ENCODE assay signal across 8 cellular contexts in the genomic region with DNA sequence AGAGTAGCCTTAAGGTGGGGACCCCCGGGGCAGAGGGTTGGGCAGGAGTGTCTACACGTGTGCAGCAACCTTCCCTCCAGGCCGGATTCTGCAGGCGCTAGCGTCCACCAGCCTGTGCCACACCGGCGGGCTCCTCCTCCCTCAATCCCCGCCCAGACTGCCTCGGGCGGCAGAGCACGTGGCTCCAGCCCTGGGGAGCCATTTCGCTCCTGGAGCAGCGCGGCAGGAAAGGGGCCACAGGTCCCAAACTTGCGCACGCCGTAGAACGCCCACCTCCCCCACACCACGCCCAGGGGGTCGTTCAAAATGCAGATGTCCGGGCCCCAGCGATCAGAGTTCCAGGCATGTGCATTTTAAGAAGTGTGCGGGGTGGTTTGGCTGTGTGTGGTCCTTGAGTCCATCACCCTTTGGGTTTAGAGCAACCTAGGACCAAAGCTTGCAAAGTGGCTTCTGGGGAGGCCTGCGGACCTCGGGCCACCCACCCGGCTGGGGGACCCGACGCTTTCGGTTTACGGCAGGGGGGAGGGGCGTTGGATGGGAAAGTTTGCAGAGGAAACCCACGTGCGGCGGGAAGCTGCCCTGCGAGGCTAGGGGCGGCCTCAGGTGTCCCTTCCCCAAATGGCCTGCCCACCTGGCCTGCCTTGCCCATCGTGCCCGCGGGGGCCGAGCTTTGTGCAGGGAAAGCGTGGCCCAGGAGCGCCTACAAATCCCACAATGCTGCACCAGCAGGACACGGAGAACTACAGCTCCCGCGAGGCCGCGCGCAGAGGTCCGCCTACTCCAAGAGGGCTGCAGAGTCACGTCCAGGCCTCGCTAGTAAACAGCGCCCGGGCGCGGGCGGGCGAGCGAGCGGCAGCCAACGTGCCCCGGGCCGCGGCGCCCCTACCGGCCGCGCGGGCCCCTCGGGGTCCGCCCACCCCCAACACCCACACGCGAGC. TPM values are rescaled to one million over a fixed set of nuclear protein-coding genes. Genes with fewer than 3 reads are reported as not detected.
A peak's percentile ranks its signal among the peaks of the same experiment; 100 is the strongest.
DNase-seq lines count a peak whose midpoint lies in the region; ATAC-seq and TF ChIP-seq lines count a peak whose summit lies in the region.

No MANE protein-coding gene starts in this region.

- no peaks in the 10 kb centered on the region for H3K9me3 Mint-ChIP-seq in neural crest cell
- no peaks in the 10 kb centered on the region for H3K9me3 Mint-ChIP-seq in stimulated activated naive CD8-positive, alpha-beta T cell treated with anti-CD3 and anti-CD28 coated beads, Interleukin-15, amount 100 ng/mL, for 72 hours

- H3K79me2 ChIP-seq in GM23248 (ENCODE audit: insufficient read depth), result peaks cover 32% of the 10 kb centered on the region

- no peaks in the 10 kb centered on the region for H3F3A ChIP-seq in GM23248 (ENCODE audit: insufficient read depth)

- H3K4me1 ChIP-seq in GM23248 (ENCODE audit: insufficient read depth) (peaks cover 4% of the 10 kb centered on the region; the same call in 1 of the 2 replicates), RWPE2 (ENCODE audit: insufficient read depth, poor library complexity, severe bottlenecking) (no peaks in the 10 kb centered on the region)

- H3K36me3 Mint-ChIP-seq in neural crest cell (ENCODE audit: low read depth), result peaks cover 6% of the 10 kb centered on the region

- H3K27ac Mint-ChIP-seq in neural crest cell (ENCODE audit: unreplicated experiment), result peak overlapping the region; percentile 87
- peak overlapping the region; percentile 93 to 98 for H3K27ac Mint-ChIP-seq in stimulated activated naive CD8-positive, alpha-beta T cell treated with anti-CD3 and anti-CD28 coated beads, Interleukin-15, amount 100 ng/mL, for 72 hours

- H3K9me2 ChIP-seq in GM23248 (ENCODE audit: insufficient read depth), result no peaks in the 10 kb centered on the region

- H3K27me3 ChIP-seq in GM23248 (replicated peaks; ENCODE audit: insufficient read depth), result no peaks in the 10 kb centered on the region
- H3K27me3 ChIP-seq in RWPE2 (ENCODE audit: insufficient read depth, poor library complexity, severe bottlenecking), result no peaks in the 10 kb centered on the region

- no peaks in the 10 kb centered on the region for H3K36me3 ChIP-seq in GM23248 (ENCODE audit: low read depth)
- 0 out of 2 replicates have a peak, but pooled peaks cover 3% of the 10 kb centered on the region for H3K36me3 ChIP-seq in RWPE2 (ENCODE audit: low read depth)

- no peaks in the 10 kb centered on the region for H4K20me1 ChIP-seq in GM23248 (ENCODE audit: insufficient read depth)

- H3K9ac ChIP-seq in GM23248, result peak overlapping the region; percentile 87

- peaks cover 9% of the 10 kb centered on the region for H3K4me1 Mint-ChIP-seq in neural crest cell
- H3K4me1 Mint-ChIP-seq in stimulated activated naive CD8-positive, alpha-beta T cell treated with anti-CD3 and anti-CD28 coated beads, Interleukin-15, amount 100 ng/mL, for 72 hours, result peaks cover 24% of the 10 kb centered on the region

- H3K4me3 Mint-ChIP-seq in neural crest cell, result peak overlapping the region; percentile 90
- peak overlapping the region; percentile 91 to 93 for H3K4me3 Mint-ChIP-seq in stimulated activated naive CD8-positive, alpha-beta T cell treated with anti-CD3 and anti-CD28 coated beads, Interleukin-15, amount 100 ng/mL, for 72 hours

- H2AFZ ChIP-seq in GM23248, result peak overlapping the region; percentile 74

- H3K9me3 ChIP-seq in GM23248 (ENCODE audit: low read depth) (no peaks in the 10 kb centered on the region), RWPE2 (ENCODE audit: severe bottlenecking) (no peaks in the 10 kb centered on the region)

- TF ChIP-seq CTCF in RWPE2 (IDR thresholded peaks at IDR 0.05; ENCODE audit: poor library complexity, severe bottlenecking) (peak; percentile 42), neural crest cell (conservative IDR thresholded peaks at IDR 0.05) (no peak)

- WGBS in GM23248 (ENCODE audit: low coverage in 1 of 2, low lambda C conversion rate in 2 of 2, missing lambda C conversion rate in 2 of 2), 2 experiments, result 1% methylated on average over 44 to 45 of the region's 72 CpGs

- peak overlapping the region; percentile 77 for H3K27ac ChIP-seq in GM23248
- peak overlapping the region; percentile 80 for H3K27ac ChIP-seq in RWPE2 (ENCODE audit: poor library complexity, severe bottlenecking)

- peak overlapping the region; percentile 80 for H3K4me3 ChIP-seq in GM23248
- H3K4me3 ChIP-seq in RWPE2 (ENCODE audit: severe bottlenecking), result peak overlapping the region; percentile 59

- in situ Hi-C loops in GM23248 (cut with MboI), result no loop called here

- H3K27me3 Mint-ChIP-seq in neural crest cell (ENCODE audit: low read depth), result peaks cover 5% of the 10 kb centered on the region
- H3K27me3 Mint-ChIP-seq in stimulated activated naive CD8-positive, alpha-beta T cell treated with anti-CD3 and anti-CD28 coated beads, Interleukin-15, amount 100 ng/mL, for 72 hours, result no peaks in the 10 kb centered on the region

- H3K4me2 ChIP-seq in GM23248 (ENCODE audit: unreplicated experiment), result peak overlapping the region; percentile 91

- DNase-seq in DMS79 (lab: John Stamatoyannopoulos, UW), result peak; percentile 79
- DNase-seq in GM23248, result peak; percentile 97
- DNase-seq in LHCN-M2 (ENCODE audit: low read depth), result peak; percentile 91
- peak; percentile 96 for DNase-seq in RWPE2 (ENCODE audit: low spot score)
- DNase-seq in activated effector memory CD4-positive, alpha-beta T cell treated with Interleukin-2 at 50 U/mL for 16 hours, result peak; percentile 82
- peak; percentile 83 for DNase-seq in fibroblast of the conjunctiva (ENCODE audit: low read depth)
- DNase-seq in neural crest cell (ENCODE audit: low read depth, low spot score), result peak; percentile 85
- peak; percentile 85 to 90 for DNase-seq in stimulated activated naive CD8-positive, alpha-beta T cell treated with anti-CD3 and anti-CD28 coated beads, Interleukin-15, amount 100 ng/mL, for 72 hours

- peak; percentile 80 for ATAC-seq in RWPE2 (ENCODE audit: low read depth)
- ATAC-seq in stimulated activated naive CD8-positive, alpha-beta T cell treated with anti-CD3 and anti-CD28 coated beads, Interleukin-15, amount 100 ng/mL, for 72 hours, result peak; percentile 84

RNA-seq across cellular contexts. Expression of a gene that starts 1.4 kb away (rescaled TPM):
- 3.4 and 5.4 TPM in 2 replicates for total RNA-seq in GM23248 (2014; rRNA removed; shearing (Covaris generic))
- 0.91 and 1.5 TPM in 2 replicates for polyA plus RNA-seq in GM23248 (2016; fragmentation: Nextera tagmentation; extraction: Ambion mirVana)
- total RNA-seq in LHCN-M2 (2014; rRNA removed), result 7.0 and 11.1 TPM in 2 replicates
- polyA plus RNA-seq in LHCN-M2 (2012), result 4.4 TPM
- 36.9 and 37.9 TPM in 2 replicates for total RNA-seq in neural crest cell

RNA-seq across cellular contexts. Expression of a gene that starts 29.6 kb away (rescaled TPM):
- not detected in 2 replicates for total RNA-seq in GM23248 (2014; rRNA removed; shearing (Covaris generic))
- polyA plus RNA-seq in GM23248 (2016; fragmentation: Nextera tagmentation; extraction: Ambion mirVana), result not detected in 2 replicates
- total RNA-seq in LHCN-M2 (2014; rRNA removed) (not detected in 2 replicates), neural crest cell (0.32 and 0.40 TPM in 2 replicates)
- not detected for polyA plus RNA-seq in LHCN-M2 (2012)

RNA-seq across cellular contexts. Expression of a gene that starts 44.4 kb away (rescaled TPM):
- 2.9 and 3.2 TPM in 2 replicates for total RNA-seq in GM23248 (2014; rRNA removed; shearing (Covaris generic))
- 6.8 and 7.3 TPM in 2 replicates for polyA plus RNA-seq in GM23248 (2016; fragmentation: Nextera tagmentation; extraction: Ambion mirVana)
- 1.1 and 1.3 TPM in 2 replicates for total RNA-seq in LHCN-M2 (2014; rRNA removed)
- 13.5 TPM for polyA plus RNA-seq in LHCN-M2 (2012)
- 17.2 and 17.4 TPM in 2 replicates for total RNA-seq in neural crest cell

Comparison
In these comparisons a context has a peak if more than half of its experiments do, and no peak if none do; other contexts are left out.
1. Peak in every context shown above with its lines: DNase-seq, ATAC-seq, H3K4me3 ChIP-seq and H3K27ac ChIP-seq.